ENCODE assay signal across 1 cellular context in genomic region chr3:98560911-98561310, GRCh38.
TF ChIP-seq lines count a peak whose summit lies in the region.

No MANE protein-coding gene starts in this region.

TF ChIP-seq in HCT116, 20 proteins besides CTCF, POLR2A, EP300 and RAD21:
- TF ChIP-seq CBX3 (IDR thresholded peaks at IDR 0.05; ENCODE audit: low read depth) (no peak), EGR1 (IDR thresholded peaks at IDR 0.05; ENCODE audit: low read depth) (no peak), JUND (IDR thresholded peaks at IDR 0.05) (no peak), EZH2phosphoT487 (IDR thresholded peaks at IDR 0.05; ENCODE audit: borderline replicate concordance) (no peak)
